Comparison of ENCODE assay signal across 1 cellular context in the genomic region with DNA sequence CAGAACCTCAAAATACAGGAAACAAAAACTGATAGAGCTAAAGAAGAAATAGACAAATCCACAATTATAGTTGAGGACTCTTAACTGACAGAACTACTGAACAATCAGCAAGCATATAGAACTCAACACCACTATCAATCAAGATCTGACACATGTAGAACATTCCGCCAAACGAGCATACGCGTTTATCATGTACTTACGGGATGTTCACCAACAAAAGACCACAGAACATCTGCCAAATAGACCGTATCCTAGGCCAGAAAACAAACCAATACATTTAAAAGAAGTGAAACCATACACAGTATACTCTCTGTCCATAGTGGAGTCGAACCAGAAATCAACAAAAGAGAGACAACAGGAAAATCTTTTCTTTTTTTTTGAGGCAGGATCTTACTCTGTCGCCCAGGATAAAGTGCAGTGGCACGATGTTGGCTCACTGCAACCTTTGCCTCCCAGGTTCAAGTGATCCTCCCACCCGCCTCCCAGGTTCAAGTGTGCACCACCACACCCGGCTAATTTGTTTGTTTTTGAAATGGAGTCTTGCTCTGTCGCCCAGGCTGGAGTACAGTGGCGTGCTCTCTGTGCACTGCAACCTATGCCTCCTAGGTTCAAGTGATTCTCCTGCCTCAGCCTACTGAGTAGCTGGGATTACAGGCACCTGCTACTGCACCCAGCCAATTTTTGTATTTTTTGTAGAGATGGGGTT.
TF ChIP-seq lines count a peak whose summit lies in the region.

No MANE protein-coding gene starts in this region.

TF ChIP-seq in K562, 482 proteins besides CTCF, POLR2A, EP300 and RAD21 (continued from another document and continues in another):
- TF ChIP-seq, protein P1, sequence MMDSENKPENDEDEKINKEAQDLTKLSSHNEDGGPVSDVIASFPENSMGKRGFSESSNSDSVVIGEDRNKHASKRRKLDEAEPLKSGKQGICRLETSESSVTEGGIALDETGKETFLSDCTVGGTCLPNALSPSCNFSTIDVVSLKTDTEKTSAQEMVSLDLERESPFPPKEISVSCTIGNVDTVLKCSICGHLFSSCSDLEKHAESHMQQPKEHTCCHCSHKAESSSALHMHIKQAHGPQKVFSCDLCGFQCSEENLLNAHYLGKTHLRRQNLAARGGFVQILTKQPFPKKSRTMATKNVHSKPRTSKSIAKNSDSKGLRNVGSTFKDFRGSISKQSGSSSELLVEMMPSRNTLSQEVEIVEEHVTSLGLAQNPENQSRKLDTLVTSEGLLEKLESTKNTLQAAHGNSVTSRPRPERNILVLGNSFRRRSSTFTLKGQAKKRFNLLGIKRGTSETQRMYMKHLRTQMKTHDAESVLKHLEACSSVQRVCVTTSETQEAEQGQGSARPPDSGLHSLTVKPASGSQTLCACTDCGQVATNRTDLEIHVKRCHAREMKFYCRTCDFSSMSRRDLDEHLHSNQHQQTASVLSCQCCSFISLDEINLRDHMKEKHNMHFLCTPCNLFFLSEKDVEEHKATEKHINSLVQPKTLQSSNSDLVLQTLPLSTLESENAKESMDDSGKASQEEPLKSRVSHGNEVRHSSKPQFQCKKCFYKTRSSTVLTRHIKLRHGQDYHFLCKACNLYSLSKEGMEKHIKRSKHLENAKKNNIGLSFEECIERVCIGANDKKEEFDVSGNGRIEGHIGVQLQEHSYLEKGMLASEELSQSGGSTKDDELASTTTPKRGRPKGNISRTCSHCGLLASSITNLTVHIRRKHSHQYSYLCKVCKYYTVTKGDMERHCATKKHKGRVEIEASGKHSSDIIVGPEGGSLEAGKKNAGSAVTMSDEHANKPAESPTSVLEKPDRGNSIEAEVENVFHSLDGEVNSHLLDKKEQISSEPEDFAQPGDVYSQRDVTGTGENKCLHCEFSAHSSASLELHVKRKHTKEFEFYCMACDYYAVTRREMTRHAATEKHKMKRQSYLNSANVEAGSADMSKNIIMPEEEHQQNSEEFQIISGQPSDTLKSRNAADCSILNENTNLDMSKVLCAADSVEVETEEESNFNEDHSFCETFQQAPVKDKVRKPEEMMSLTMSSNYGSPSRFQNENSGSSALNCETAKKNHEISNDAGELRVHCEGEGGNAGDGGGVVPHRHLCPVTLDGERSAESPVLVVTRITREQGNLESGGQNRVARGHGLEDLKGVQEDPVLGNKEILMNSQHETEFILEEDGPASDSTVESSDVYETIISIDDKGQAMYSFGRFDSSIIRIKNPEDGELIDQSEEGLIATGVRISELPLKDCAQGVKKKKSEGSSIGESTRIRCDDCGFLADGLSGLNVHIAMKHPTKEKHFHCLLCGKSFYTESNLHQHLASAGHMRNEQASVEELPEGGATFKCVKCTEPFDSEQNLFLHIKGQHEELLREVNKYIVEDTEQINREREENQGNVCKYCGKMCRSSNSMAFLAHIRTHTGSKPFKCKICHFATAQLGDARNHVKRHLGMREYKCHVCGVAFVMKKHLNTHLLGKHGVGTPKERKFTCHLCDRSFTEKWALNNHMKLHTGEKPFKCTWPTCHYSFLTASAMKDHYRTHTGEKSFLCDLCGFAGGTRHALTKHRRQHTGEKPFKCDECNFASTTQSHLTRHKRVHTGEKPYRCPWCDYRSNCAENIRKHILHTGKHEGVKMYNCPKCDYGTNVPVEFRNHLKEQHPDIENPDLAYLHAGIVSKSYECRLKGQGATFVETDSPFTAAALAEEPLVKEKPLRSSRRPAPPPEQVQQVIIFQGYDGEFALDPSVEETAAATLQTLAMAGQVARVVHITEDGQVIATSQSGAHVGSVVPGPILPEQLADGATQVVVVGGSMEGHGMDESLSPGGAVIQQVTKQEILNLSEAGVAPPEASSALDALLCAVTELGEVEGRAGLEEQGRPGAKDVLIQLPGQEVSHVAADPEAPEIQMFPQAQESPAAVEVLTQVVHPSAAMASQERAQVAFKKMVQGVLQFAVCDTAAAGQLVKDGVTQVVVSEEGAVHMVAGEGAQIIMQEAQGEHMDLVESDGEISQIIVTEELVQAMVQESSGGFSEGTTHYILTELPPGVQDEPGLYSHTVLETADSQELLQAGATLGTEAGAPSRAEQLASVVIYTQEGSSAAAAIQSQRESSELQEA (IDR thresholded peaks at IDR 0.05; ENCODE audit: low read depth) = no peak
- TF ChIP-seq RNF219 (CRISPR knock-in tag; IDR thresholded peaks at IDR 0.05) (no peak), HMG20B (CRISPR knock-in tag; IDR thresholded peaks at IDR 0.05) (no peak), HMGN3 (IDR thresholded peaks at IDR 0.05; ENCODE audit: borderline replicate concordance, extremely low read depth, insufficient read length, low read depth, low read length) (no peak), FOXK2 (conservative IDR thresholded peaks at IDR 0.05 in 1 of 2, IDR thresholded peaks at IDR 0.05 in 1 of 2; ENCODE audit: low read depth in 2 of 2) (no peak), ATF2 (CRISPR knock-in tag; IDR thresholded peaks at IDR 0.05) (no peak), CBX3 (IDR thresholded peaks at IDR 0.05; ENCODE audit: borderline replicate concordance in 1 of 2, low read length in 2 of 2) (no peak), ZNF263 (CRISPR knock-in tag; IDR thresholded peaks at IDR 0.05; ENCODE audit: borderline replicate concordance) (no peak), BRF2 (IDR thresholded peaks at IDR 0.05; ENCODE audit: borderline replicate concordance, insufficient read depth, insufficient read length) (no peak), SMARCA5 (IDR thresholded peaks at IDR 0.05) (no peak), SETDB1 (IDR thresholded peaks at IDR 0.05; ENCODE audit: low read length) (no peak), CBFA2T3 (IDR thresholded peaks at IDR 0.05) (peak; percentile 38), KHSRP (IDR thresholded peaks at IDR 0.05) (no peak), SMC3 (conservative IDR thresholded peaks at IDR 0.05; ENCODE audit: insufficient read depth, low read depth, low read length) (no peak), EP400 (IDR thresholded peaks at IDR 0.05) (0 out of 2 replicates have a peak, but pooled peaks have one; percentile 15), MEIS2 (IDR thresholded peaks at IDR 0.05; ENCODE audit: partially characterized antibody) (peak; percentile 98), ZNF57 (CRISPR knock-in tag; IDR thresholded peaks at IDR 0.05) (no peak), USF1 (CRISPR knock-in tag; IDR thresholded peaks at IDR 0.05) (no peak), DACH1 (IDR thresholded peaks at IDR 0.05; ENCODE audit: partially characterized antibody) (no peak), ZNF77 (CRISPR knock-in tag; IDR thresholded peaks at IDR 0.05) (no peak), CBFA2T2 (conservative IDR thresholded peaks at IDR 0.05) (no peak), TEAD4 (IDR thresholded peaks at IDR 0.05; ENCODE audit: low read length) (peak; percentile 65; the same call in 1 of the 2 replicates), TEAD4 (CRISPR knock-in tag; IDR thresholded peaks at IDR 0.05; ENCODE audit: borderline replicate concordance) (no peak), ZNF24 (IDR thresholded peaks at IDR 0.05) (no peak), ZNF696 (CRISPR knock-in tag; conservative IDR thresholded peaks at IDR 0.05) (no peak), TSHZ1 (CRISPR knock-in tag; IDR thresholded peaks at IDR 0.05) (no peak), KLF16 (IDR thresholded peaks at IDR 0.05) (no peak), MYNN (IDR thresholded peaks at IDR 0.05) (0 out of 2 replicates have a peak, but pooled peaks have one; percentile 36), MYNN (CRISPR knock-in tag; IDR thresholded peaks at IDR 0.05) (no peak), JUNB (CRISPR knock-in tag; conservative IDR thresholded peaks at IDR 0.05) (no peak), SRSF7 (optimal IDR thresholded peaks at IDR 0.05; ENCODE audit: low read depth, low read length) (no peak), FIP1L1 (IDR thresholded peaks at IDR 0.05; ENCODE audit: low read depth, low read length, poor library complexity, severe bottlenecking) (no peak)
- TF ChIP-seq, protein P2, sequence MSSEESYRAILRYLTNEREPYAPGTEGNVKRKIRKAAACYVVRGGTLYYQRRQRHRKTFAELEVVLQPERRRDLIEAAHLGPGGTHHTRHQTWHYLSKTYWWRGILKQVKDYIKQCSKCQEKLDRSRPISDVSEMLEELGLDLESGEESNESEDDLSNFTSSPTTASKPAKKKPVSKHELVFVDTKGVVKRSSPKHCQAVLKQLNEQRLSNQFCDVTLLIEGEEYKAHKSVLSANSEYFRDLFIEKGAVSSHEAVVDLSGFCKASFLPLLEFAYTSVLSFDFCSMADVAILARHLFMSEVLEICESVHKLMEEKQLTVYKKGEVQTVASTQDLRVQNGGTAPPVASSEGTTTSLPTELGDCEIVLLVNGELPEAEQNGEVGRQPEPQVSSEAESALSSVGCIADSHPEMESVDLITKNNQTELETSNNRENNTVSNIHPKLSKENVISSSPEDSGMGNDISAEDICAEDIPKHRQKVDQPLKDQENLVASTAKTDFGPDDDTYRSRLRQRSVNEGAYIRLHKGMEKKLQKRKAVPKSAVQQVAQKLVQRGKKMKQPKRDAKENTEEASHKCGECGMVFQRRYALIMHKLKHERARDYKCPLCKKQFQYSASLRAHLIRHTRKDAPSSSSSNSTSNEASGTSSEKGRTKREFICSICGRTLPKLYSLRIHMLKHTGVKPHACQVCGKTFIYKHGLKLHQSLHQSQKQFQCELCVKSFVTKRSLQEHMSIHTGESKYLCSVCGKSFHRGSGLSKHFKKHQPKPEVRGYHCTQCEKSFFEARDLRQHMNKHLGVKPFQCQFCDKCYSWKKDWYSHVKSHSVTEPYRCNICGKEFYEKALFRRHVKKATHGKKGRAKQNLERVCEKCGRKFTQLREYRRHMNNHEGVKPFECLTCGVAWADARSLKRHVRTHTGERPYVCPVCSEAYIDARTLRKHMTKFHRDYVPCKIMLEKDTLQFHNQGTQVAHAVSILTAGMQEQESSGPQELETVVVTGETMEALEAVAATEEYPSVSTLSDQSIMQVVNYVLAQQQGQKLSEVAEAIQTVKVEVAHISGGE (CRISPR knock-in tag; IDR thresholded peaks at IDR 0.05) = no peak
- TF ChIP-seq, protein P3, sequence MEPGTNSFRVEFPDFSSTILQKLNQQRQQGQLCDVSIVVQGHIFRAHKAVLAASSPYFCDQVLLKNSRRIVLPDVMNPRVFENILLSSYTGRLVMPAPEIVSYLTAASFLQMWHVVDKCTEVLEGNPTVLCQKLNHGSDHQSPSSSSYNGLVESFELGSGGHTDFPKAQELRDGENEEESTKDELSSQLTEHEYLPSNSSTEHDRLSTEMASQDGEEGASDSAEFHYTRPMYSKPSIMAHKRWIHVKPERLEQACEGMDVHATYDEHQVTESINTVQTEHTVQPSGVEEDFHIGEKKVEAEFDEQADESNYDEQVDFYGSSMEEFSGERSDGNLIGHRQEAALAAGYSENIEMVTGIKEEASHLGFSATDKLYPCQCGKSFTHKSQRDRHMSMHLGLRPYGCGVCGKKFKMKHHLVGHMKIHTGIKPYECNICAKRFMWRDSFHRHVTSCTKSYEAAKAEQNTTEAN (CRISPR knock-in tag; IDR thresholded peaks at IDR 0.05) = no peak
